ENCODE assay signal across 1 cellular context in genomic region chr4:39527296-39528055, GRCh38.
TF ChIP-seq lines count a peak whose summit lies in the region.

Gene UGDH, minus strand, starts transcription at chr4:39527439. Its CDS starts 5,927 bp downstream, at chr4:39521512.

TF ChIP-seq in K562, 482 proteins besides CTCF, POLR2A, EP300 and RAD21 (continued from another document and continues in another):
- TF ChIP-seq ZMIZ1 (IDR thresholded peaks at IDR 0.05; ENCODE audit: low read depth in 2 of 2, low read length in 2 of 2) (no peak), PHF21A (IDR thresholded peaks at IDR 0.05; ENCODE audit: borderline replicate concordance, low read depth) (no peak), WHSC1 (IDR thresholded peaks at IDR 0.05; ENCODE audit: low read length) (no peak), ZNF785 (CRISPR knock-in tag; IDR thresholded peaks at IDR 0.05) (no peak), ZNF134 (CRISPR knock-in tag; conservative IDR thresholded peaks at IDR 0.05) (no peak), ZNF316 (IDR thresholded peaks at IDR 0.05) (no peak; the same call in 1 of the 2 replicates), KDM4B (IDR thresholded peaks at IDR 0.05; ENCODE audit: borderline replicate concordance in 2 of 2, low read depth in 1 of 2) (peak in 1 of 2 experiments; percentile 89; a peak in 1 of 4 replicates), ZNF76 (CRISPR knock-in tag; IDR thresholded peaks at IDR 0.05; ENCODE audit: borderline replicate concordance) (0 out of 2 replicates have a peak, but pooled peaks have one; percentile 35), BHLHE40 (IDR thresholded peaks at IDR 0.05; ENCODE audit: low read length) (no peak), LEF1 (IDR thresholded peaks at IDR 0.05) (no peak), ZNF318 (IDR thresholded peaks at IDR 0.05; ENCODE audit: borderline replicate concordance in 1 of 2, low read depth in 1 of 2) (no peak), CCNT2 (IDR thresholded peaks at IDR 0.05; ENCODE audit: borderline replicate concordance, extremely low read depth, insufficient read length, low read depth, low read length) (peak; percentile 59), ZNF217 (CRISPR knock-in tag; IDR thresholded peaks at IDR 0.05) (no peak), ZNF311 (CRISPR knock-in tag; IDR thresholded peaks at IDR 0.05) (no peak), KLF6 (CRISPR knock-in tag; IDR thresholded peaks at IDR 0.05; ENCODE audit: borderline replicate concordance) (peak; percentile 93), CREBBP (IDR thresholded peaks at IDR 0.05; ENCODE audit: low read depth, low read length) (no peak), ZNF75A (CRISPR knock-in tag; IDR thresholded peaks at IDR 0.05) (no peak), BRCA1 (IDR thresholded peaks at IDR 0.05) (no peak), BRCA1 (CRISPR knock-in tag; IDR thresholded peaks at IDR 0.05) (no peak), NFIC (IDR thresholded peaks at IDR 0.05) (peak; percentile 39; the same call in 1 of the 2 replicates), TAF1 (IDR thresholded peaks at IDR 0.05; ENCODE audit: control insufficient read depth, extremely low read depth, insufficient read depth, low read length, severe bottlenecking) (peak; percentile 52), MAFG (tag; conservative IDR thresholded peaks at IDR 0.05) (no peak), ZNF124 (CRISPR knock-in tag; IDR thresholded peaks at IDR 0.05) (no peak), CBFA2T2 (conservative IDR thresholded peaks at IDR 0.05) (no peak), ZNF175 (CRISPR knock-in tag; IDR thresholded peaks at IDR 0.05; ENCODE audit: low read depth) (no peak), NKRF (IDR thresholded peaks at IDR 0.05; ENCODE audit: borderline replicate concordance) (peak; percentile 61; the same call in 1 of the 2 replicates), POLR3A (IDR thresholded peaks at IDR 0.05; ENCODE audit: borderline replicate concordance, extremely low read depth, insufficient read depth, insufficient read length) (no peak)
- TF ChIP-seq, protein P1, sequence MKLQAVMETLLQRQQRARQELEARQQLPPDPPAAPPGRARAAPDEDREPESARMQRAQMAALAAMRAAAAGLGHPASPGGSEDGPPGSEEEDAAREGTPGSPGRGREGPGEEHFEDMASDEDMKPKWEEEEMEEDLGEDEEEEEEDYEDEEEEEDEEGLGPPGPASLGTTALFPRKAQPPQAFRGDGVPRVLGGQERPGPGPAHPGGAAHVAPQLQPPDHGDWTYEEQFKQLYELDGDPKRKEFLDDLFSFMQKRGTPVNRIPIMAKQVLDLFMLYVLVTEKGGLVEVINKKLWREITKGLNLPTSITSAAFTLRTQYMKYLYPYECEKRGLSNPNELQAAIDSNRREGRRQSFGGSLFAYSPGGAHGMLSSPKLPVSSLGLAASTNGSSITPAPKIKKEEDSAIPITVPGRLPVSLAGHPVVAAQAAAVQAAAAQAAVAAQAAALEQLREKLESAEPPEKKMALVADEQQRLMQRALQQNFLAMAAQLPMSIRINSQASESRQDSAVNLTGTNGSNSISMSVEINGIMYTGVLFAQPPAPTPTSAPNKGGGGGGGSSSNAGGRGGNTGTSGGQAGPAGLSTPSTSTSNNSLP (IDR thresholded peaks at IDR 0.05; ENCODE audit: borderline replicate concordance, low read depth, low read length): no peak
- TF ChIP-seq, protein P2, sequence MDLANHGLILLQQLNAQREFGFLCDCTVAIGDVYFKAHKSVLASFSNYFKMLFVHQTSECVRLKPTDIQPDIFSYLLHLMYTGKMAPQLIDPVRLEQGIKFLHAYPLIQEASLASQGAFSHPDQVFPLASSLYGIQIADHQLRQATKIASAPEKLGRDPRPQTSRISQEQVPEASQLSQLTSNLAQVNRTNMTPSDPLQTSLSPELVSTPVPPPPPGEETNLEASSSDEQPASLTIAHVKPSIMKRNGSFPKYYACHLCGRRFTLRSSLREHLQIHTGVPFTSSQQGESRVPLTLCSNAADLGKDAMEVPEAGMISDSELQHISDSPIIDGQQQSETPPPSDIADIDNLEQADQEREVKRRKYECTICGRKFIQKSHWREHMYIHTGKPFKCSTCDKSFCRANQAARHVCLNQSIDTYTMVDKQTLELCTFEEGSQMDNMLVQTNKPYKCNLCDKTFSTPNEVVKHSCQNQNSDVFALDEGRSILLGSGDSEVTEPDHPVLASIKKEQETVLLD (IDR thresholded peaks at IDR 0.05): peak; percentile 77; the same call in 1 of the 2 replicates
- TF ChIP-seq, protein P3, sequence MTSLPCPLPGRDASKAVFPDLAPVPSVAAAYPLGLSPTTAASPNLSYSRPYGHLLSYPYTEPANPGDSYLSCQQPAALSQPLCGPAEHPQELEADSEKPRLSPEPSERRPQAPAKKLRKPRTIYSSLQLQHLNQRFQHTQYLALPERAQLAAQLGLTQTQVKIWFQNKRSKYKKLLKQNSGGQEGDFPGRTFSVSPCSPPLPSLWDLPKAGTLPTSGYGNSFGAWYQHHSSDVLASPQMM (CRISPR knock-in tag; IDR thresholded peaks at IDR 0.05): no peak
- TF ChIP-seq, protein P4, sequence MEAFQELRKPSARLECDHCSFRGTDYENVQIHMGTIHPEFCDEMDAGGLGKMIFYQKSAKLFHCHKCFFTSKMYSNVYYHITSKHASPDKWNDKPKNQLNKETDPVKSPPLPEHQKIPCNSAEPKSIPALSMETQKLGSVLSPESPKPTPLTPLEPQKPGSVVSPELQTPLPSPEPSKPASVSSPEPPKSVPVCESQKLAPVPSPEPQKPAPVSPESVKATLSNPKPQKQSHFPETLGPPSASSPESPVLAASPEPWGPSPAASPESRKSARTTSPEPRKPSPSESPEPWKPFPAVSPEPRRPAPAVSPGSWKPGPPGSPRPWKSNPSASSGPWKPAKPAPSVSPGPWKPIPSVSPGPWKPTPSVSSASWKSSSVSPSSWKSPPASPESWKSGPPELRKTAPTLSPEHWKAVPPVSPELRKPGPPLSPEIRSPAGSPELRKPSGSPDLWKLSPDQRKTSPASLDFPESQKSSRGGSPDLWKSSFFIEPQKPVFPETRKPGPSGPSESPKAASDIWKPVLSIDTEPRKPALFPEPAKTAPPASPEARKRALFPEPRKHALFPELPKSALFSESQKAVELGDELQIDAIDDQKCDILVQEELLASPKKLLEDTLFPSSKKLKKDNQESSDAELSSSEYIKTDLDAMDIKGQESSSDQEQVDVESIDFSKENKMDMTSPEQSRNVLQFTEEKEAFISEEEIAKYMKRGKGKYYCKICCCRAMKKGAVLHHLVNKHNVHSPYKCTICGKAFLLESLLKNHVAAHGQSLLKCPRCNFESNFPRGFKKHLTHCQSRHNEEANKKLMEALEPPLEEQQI (IDR thresholded peaks at IDR 0.05): no peak
- TF ChIP-seq, protein P5, sequence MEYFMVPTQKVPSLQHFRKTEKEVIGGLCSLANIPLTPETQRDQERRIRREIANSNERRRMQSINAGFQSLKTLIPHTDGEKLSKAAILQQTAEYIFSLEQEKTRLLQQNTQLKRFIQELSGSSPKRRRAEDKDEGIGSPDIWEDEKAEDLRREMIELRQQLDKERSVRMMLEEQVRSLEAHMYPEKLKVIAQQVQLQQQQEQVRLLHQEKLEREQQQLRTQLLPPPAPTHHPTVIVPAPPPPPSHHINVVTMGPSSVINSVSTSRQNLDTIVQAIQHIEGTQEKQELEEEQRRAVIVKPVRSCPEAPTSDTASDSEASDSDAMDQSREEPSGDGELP (CRISPR knock-in tag; IDR thresholded peaks at IDR 0.05; ENCODE audit: borderline replicate concordance): peak; percentile 94
- TF ChIP-seq, protein P6, sequence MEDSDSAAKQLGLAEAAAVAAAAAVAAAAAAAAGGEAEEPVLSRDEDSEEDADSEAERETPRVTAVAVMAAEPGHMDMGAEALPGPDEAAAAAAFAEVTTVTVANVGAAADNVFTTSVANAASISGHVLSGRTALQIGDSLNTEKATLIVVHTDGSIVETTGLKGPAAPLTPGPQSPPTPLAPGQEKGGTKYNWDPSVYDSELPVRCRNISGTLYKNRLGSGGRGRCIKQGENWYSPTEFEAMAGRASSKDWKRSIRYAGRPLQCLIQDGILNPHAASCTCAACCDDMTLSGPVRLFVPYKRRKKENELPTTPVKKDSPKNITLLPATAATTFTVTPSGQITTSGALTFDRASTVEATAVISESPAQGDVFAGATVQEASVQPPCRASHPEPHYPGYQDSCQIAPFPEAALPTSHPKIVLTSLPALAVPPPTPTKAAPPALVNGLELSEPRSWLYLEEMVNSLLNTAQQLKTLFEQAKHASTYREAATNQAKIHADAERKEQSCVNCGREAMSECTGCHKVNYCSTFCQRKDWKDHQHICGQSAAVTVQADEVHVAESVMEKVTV (CRISPR knock-in tag; IDR thresholded peaks at IDR 0.05): 0 out of 2 replicates have a peak, but pooled peaks have one; percentile 26
